ENCODE assay signal across 17 cellular contexts in the genomic region with DNA sequence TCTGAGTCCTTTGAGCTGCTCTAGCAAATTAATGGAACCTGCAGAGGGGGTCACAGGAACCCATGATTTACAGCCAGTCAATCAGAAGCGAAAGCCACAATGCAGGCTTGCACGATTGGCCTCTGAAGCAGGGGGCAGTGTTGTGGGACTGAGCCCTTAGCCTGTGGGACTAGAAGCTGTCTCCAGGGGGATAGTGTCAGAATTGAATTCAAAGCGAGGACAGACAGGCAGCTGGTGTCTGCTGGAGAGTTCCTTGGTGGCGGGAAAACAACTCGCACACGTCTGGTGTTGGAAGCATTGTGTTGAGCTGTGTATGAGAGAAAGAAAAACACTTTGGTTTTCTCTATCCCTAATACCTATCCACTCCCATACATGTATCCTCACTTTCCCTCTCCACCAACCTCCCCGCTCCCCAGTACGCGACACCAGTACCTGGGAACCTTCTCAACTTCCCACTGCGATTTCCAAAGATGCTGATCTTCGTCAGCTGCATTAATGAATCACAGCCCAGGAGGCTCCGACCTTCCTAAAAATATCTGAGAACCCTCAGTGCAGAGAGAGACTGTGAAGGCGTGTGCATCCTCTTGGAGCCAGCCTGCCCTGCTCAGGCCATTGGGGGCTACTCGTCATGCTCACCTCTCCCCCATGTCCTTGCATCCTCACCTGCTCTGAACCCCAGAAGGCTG.
DNase-seq lines count a peak whose midpoint lies in the region; TF ChIP-seq lines count a peak whose summit lies in the region.
"Had no signal": no experiment of that assay in that cellular context is flagged by ENCODE, and none has a peak within 500 bp of the region (broad histone marks: within the 10 kb centered on the region; RNA-seq: fewer than 3 reads in every experiment).

No MANE protein-coding gene starts in this region.

- TF ChIP-seq POLR2A in spleen (IDR thresholded peaks at IDR 0.05): no peak

- no peaks in the 10 kb centered on the region for H3K27me3 ChIP-seq in mesendoderm (ENCODE audit: insufficient read depth, low read length, poor library complexity)
- H3K27me3 ChIP-seq in spleen (replicated peaks in 1 of 7): peaks cover 0 to 9% (median 0%) of the 10 kb centered on the region in 7 donors
- H3K27me3 ChIP-seq in effector memory CD4-positive, alpha-beta T cell (replicated peaks; ENCODE audit: control insufficient read depth, insufficient read depth, low read length, poor library complexity, severe bottlenecking): no peaks in the 10 kb centered on the region

- no CpG with 5 or more reads among the region's 14 CpGs for WGBS in mesendoderm (ENCODE audit: extremely low coverage, insufficient coverage, low lambda C conversion rate)
- 82 to 90% (median 85%) methylated on average over 14 of the region's 14 CpGs for WGBS in spleen, 5 donors

- no peaks in the 10 kb centered on the region for H3K36me3 ChIP-seq in mesendoderm (ENCODE audit: control insufficient read depth, insufficient read depth, low read length)
- no peaks in the 10 kb centered on the region for H3K36me3 ChIP-seq in spleen
- H3K36me3 ChIP-seq in effector memory CD4-positive, alpha-beta T cell (ENCODE audit: control insufficient read depth, insufficient read depth, low read length): no peaks in the 10 kb centered on the region

- no peaks in the 10 kb centered on the region for H3K79me2 ChIP-seq in mesendoderm (ENCODE audit: control insufficient read depth, insufficient read depth, low read length)

- POLR2A ChIA-PET in activated CD4-positive, alpha-beta memory T cell treated with anti-CD3 and anti-CD28 coated beads for 36 hours (lab: Charles Lee): no interaction called here

- TF ChIP-seq CTCF in brain (conservative IDR thresholded peaks at IDR 0.05) (peak; percentile 25 to 58), spleen (IDR thresholded peaks at IDR 0.05 in 8 of 11, conservative IDR thresholded peaks at IDR 0.05 in 3 of 11) (peak in 1 of 11 experiments; percentile 23)

- H2BK5ac ChIP-seq in mesendoderm (ENCODE audit: low read length): no peak overlapping the region

- H3K9me3 ChIP-seq in spleen: no peaks in the 10 kb centered on the region
- H3K9me3 ChIP-seq in effector memory CD4-positive, alpha-beta T cell (ENCODE audit: control insufficient read depth, low read length): no peaks in the 10 kb centered on the region

- H2BK15ac ChIP-seq in mesendoderm (replicated peaks; ENCODE audit: low read depth): no peak overlapping the region

- no peak overlapping the region for H3K23ac ChIP-seq in mesendoderm (ENCODE audit: low read length)

- H4K5ac ChIP-seq in mesendoderm (ENCODE audit: low read length): no peak overlapping the region

- H3K4me3 ChIP-seq in mesendoderm (ENCODE audit: low read length): no peak overlapping the region
- H3K4me3 ChIP-seq in spleen: no peak overlapping the region
- H3K4me3 ChIP-seq in effector memory CD4-positive, alpha-beta T cell (ENCODE audit: insufficient read depth, low read depth, low read length, poor library complexity, severe bottlenecking): no peak overlapping the region

- no peak overlapping the region for H3K4me3 Mint-ChIP-seq in brain
- no peak overlapping the region for H3K4me3 Mint-ChIP-seq in activated CD4-positive, alpha-beta memory T cell treated with anti-CD3 and anti-CD28 coated beads for 36 hours
- H3K4me3 Mint-ChIP-seq: activated CD8-positive, alpha-beta memory T cell treated with anti-CD3 and anti-CD28 coated beads, Interleukin-2, amount 10 ng/mL, durations not matched to agents 7 days and 5 days; CD14-positive monocyte; naive thymus-derived CD8-positive, alpha-beta T cell had no signal

- no peak overlapping the region for H3K56ac ChIP-seq in mesendoderm (ENCODE audit: low read length)

- H3K4me1 Mint-ChIP-seq in brain: peaks cover 54% of the 10 kb centered on the region
- H3K4me1 Mint-ChIP-seq in activated CD4-positive, alpha-beta memory T cell treated with anti-CD3 and anti-CD28 coated beads for 36 hours (ENCODE audit: low read depth): no peaks in the 10 kb centered on the region
- H3K4me1 Mint-ChIP-seq: activated CD8-positive, alpha-beta memory T cell treated with anti-CD3 and anti-CD28 coated beads, Interleukin-2, amount 10 ng/mL, durations not matched to agents 7 days and 5 days; CD14-positive monocyte; naive thymus-derived CD8-positive, alpha-beta T cell had no signal

- H3K4me2 ChIP-seq in mesendoderm (ENCODE audit: low read length): no peak overlapping the region

- DNase-seq in ELF-1 (ENCODE audit: low read depth, low spot score) (peak; percentile 82), HuH-7 (ENCODE audit: low spot score) (peak; percentile 35), mesendoderm (peak; percentile 83), spleen (no peak)
- no peak for DNase-seq in activated CD4-positive, alpha-beta memory T cell treated with anti-CD3 and anti-CD28 coated beads for 36 hours
- DNase-seq in stimulated activated CD4-positive, alpha-beta T cell treated with anti-CD3 and anti-CD28 coated beads, Interleukin-1b, Interleukin-23, amount 100 ng/mL, for 48 hours: no peak
- no peak for DNase-seq in effector memory CD4-positive, alpha-beta T cell
- DNase-seq: activated CD8-positive, alpha-beta memory T cell treated with anti-CD3 and anti-CD28 coated beads, Interleukin-2, amount 10 ng/mL, durations not matched to agents 7 days and 5 days; activated naive CD4-positive, alpha-beta T cell treated with anti-CD3 and anti-CD28 coated beads, Interleukin-2, amount 50 U/mL, for 16 hours; cortex of kidney; kidney glomerular epithelial cell; NCI-H345; substantia nigra; T1000 had no signal

- no peaks in the 10 kb centered on the region for H3K36me3 Mint-ChIP-seq in brain
- H3K36me3 Mint-ChIP-seq in activated CD4-positive, alpha-beta memory T cell treated with anti-CD3 and anti-CD28 coated beads for 36 hours: no peaks in the 10 kb centered on the region
- H3K36me3 Mint-ChIP-seq: activated CD8-positive, alpha-beta memory T cell treated with anti-CD3 and anti-CD28 coated beads, Interleukin-2, amount 10 ng/mL, durations not matched to agents 7 days and 5 days; CD14-positive monocyte; naive thymus-derived CD8-positive, alpha-beta T cell had no signal

- H3K27ac ChIP-seq in mesendoderm (ENCODE audit: low read depth, low read length) (no peak overlapping the region), spleen (no peak overlapping the region)
- H3K27ac ChIP-seq in effector memory CD4-positive, alpha-beta T cell (ENCODE audit: insufficient read depth, low read length, poor library complexity, severe bottlenecking): no peak overlapping the region

- H2AK5ac ChIP-seq in mesendoderm (ENCODE audit: low read length): no peak overlapping the region

- peaks cover 9% of the 10 kb centered on the region for H3K4me1 ChIP-seq in mesendoderm (ENCODE audit: control insufficient read depth, low read depth, low read length)
- no peaks in the 10 kb centered on the region for H3K4me1 ChIP-seq in spleen
- H3K4me1 ChIP-seq in effector memory CD4-positive, alpha-beta T cell (ENCODE audit: control insufficient read depth, insufficient read depth, low read length, poor library complexity, severe bottlenecking): no peaks in the 10 kb centered on the region

- no peak overlapping the region for H2BK120ac ChIP-seq in mesendoderm (ENCODE audit: low read depth, low read length)

- peaks cover 0 to 2% (median 0%) of the 10 kb centered on the region in 5 experiments for H3K9me3 Mint-ChIP-seq in brain
- H3K9me3 Mint-ChIP-seq in activated CD4-positive, alpha-beta memory T cell treated with anti-CD3 and anti-CD28 coated beads for 36 hours: no peaks in the 10 kb centered on the region
- H3K9me3 Mint-ChIP-seq: naive thymus-derived CD8-positive, alpha-beta T cell had no signal

- H3K18ac ChIP-seq in mesendoderm (ENCODE audit: low read length): no peak overlapping the region

- no peak overlapping the region for H4K8ac ChIP-seq in mesendoderm (ENCODE audit: low read depth, low read length)

- H3K27me3 Mint-ChIP-seq in brain: no peaks in the 10 kb centered on the region
- H3K27me3 Mint-ChIP-seq in activated CD4-positive, alpha-beta memory T cell treated with anti-CD3 and anti-CD28 coated beads for 36 hours: peaks cover 6% of the 10 kb centered on the region

- H3K4ac ChIP-seq in mesendoderm (ENCODE audit: low read depth, low read length): no peak overlapping the region

- H3K79me1 ChIP-seq in mesendoderm (ENCODE audit: low read length): no peaks in the 10 kb centered on the region

- no peak overlapping the region for H3K9ac ChIP-seq in mesendoderm (ENCODE audit: low read length)

- CTCF ChIA-PET in activated CD4-positive, alpha-beta memory T cell treated with anti-CD3 and anti-CD28 coated beads for 36 hours (lab: Charles Lee): no interaction called here

- H3K27ac Mint-ChIP-seq in brain: peak overlapping the region in 3 of 5 experiments; percentile 20 to 51 (median 40)
- no peak overlapping the region for H3K27ac Mint-ChIP-seq in activated CD4-positive, alpha-beta memory T cell treated with anti-CD3 and anti-CD28 coated beads for 36 hours
- H3K27ac Mint-ChIP-seq: activated CD8-positive, alpha-beta memory T cell treated with anti-CD3 and anti-CD28 coated beads, Interleukin-2, amount 10 ng/mL, durations not matched to agents 7 days and 5 days; CD14-positive monocyte; naive thymus-derived CD8-positive, alpha-beta T cell had no signal

- intact Hi-C loops in activated CD4-positive, alpha-beta memory T cell treated with anti-CD3 and anti-CD28 coated beads for 36 hours (cut with micrococcal nuclease): no loop called here
- intact Hi-C loops in spleen (cut with DNase I; ENCODE audit: low total_unique reads): no loop called here

Comparison
In these comparisons a context has a peak if more than half of its experiments do, and no peak if none do; other contexts are left out.
1. DNase-seq: peak in ELF-1 (single experiment), HuH-7 (single experiment) and mesendoderm (single experiment); none in activated CD4-positive, alpha-beta memory T cell treated with anti-CD3 and anti-CD28 coated beads for 36 hours (single experiment), spleen (single experiment), stimulated activated CD4-positive, alpha-beta T cell treated with anti-CD3 and anti-CD28 coated beads, Interleukin-1b, Interleukin-23, amount 100 ng/mL, for 48 hours (single experiment) and effector memory CD4-positive, alpha-beta T cell (0 of 3).